ENCODE assay signal across 28 cellular contexts in genomic region chr4:174869334-174869733, GRCh38. TPM values are rescaled to one million over a fixed set of nuclear protein-coding genes. Genes with fewer than 3 reads are reported as not detected.
"Had no signal": no experiment of that assay in that cellular context is flagged by ENCODE, and none has a peak within 500 bp of the region (broad histone marks: within the 10 kb centered on the region; RNA-seq: fewer than 3 reads in every experiment).

No MANE protein-coding gene starts in this region.

- ATAC-seq: activated CD8-positive, alpha-beta T cell treated with anti-CD3 and anti-CD28 coated beads, Interleukin-2, amount 10 ng/mL, durations not matched to agents 7 days and 5 days; Panc1; SK-N-SH treated with all-trans-retinoic acid at 6 μM for 48 hours; WTC11 had no signal

- H3K36me3 ChIP-seq: adrenal gland, SJSA1 had no signal

- H3K4me3 ChIP-seq: adrenal gland, SJSA1 had no signal

- DNase-seq: activated CD4-positive, alpha-beta T cell treated with anti-CD3 and anti-CD28 coated beads for 48 hours; activated CD4-positive, alpha-beta T cell treated with anti-CD3 and anti-CD28 coated beads, Interleukin-2, amount 50 U/mL, for 4 hours; activated CD4-positive, CD25-positive, alpha-beta regulatory T cell treated with anti-CD3 and anti-CD28 coated beads, Interleukin-2, amount 50 U/mL, for 72 hours; activated CD8-positive, alpha-beta memory T cell treated with anti-CD3 and anti-CD28 coated beads, Interleukin-2, amount 50 U/mL, for 48 hours; activated CD8-positive, alpha-beta T cell treated with anti-CD3 and anti-CD28 coated beads, Interleukin-2, amount 10 ng/mL, durations not matched to agents 7 days and 5 days; activated naive CD4-positive, alpha-beta T cell treated with anti-CD3 and anti-CD28 coated beads, Interleukin-2, amount 50 U/mL, for 16 hours; activated naive CD8-positive, alpha-beta T cell treated with anti-CD3 and anti-CD28 coated beads, Interleukin-2, amount 10 ng/mL, durations not matched to agents 7 days and 5 days; activated T-cell treated with anti-CD3 and anti-CD28 coated beads, Interleukin-2, amount 50 U/mL, for 1 hour; adrenal gland; anterior cingulate cortex; caudate nucleus; KG1; MM.1S; NCI-H1105 treated with DMSO at 0.1 percent for 48 hours; NCI-H146; NCI-H187 treated with DMSO at 0.1 percent for 48 hours; NCI-H2081 treated with DMSO at 0.1 percent for 48 hours; NCI-H2227 treated with DMSO at 0.1 percent for 48 hours; NCI-H446 treated with DMSO at 0.1 percent for 48 hours; NCI-H524 treated with DMSO at 0.1 percent for 48 hours; NCI-H82; SHP77; SW 1271 had no signal

- H3K27me3 ChIP-seq: adrenal gland, SJSA1 had no signal

RNA-seq across cellular contexts. Expression of gene GLRA3, which starts 40.3 kb away (rescaled TPM):
- total RNA-seq: activated CD8-positive, alpha-beta T cell treated with anti-CD3 and anti-CD28 coated beads, Interleukin-2, amount 10 ng/mL, durations not matched to agents 7 days and 5 days; activated naive CD8-positive, alpha-beta T cell treated with anti-CD3 and anti-CD28 coated beads, Interleukin-2, amount 10 ng/mL, durations not matched to agents 7 days and 5 days; SJSA1; T-helper 1 cell treated with Interleukin-12 subunit alpha and Interleukin-12 subunit beta and Interleukin-4 antibody, amounts not matched to agents 30 ng/mL and 1 ng/mL, for 36 hours had no signal

RNA-seq across cellular contexts. Expression of gene ADAM29, which starts 48.8 kb away (rescaled TPM):
- total RNA-seq: activated CD8-positive, alpha-beta T cell treated with anti-CD3 and anti-CD28 coated beads, Interleukin-2, amount 10 ng/mL, durations not matched to agents 7 days and 5 days; activated naive CD8-positive, alpha-beta T cell treated with anti-CD3 and anti-CD28 coated beads, Interleukin-2, amount 10 ng/mL, durations not matched to agents 7 days and 5 days; SJSA1; T-helper 1 cell treated with Interleukin-12 subunit alpha and Interleukin-12 subunit beta and Interleukin-4 antibody, amounts not matched to agents 30 ng/mL and 1 ng/mL, for 36 hours; WTC11 had no signal
- polyA plus RNA-seq: adrenal gland had no signal
